ENCODE assay signal across 18 cellular contexts in the genomic region with DNA sequence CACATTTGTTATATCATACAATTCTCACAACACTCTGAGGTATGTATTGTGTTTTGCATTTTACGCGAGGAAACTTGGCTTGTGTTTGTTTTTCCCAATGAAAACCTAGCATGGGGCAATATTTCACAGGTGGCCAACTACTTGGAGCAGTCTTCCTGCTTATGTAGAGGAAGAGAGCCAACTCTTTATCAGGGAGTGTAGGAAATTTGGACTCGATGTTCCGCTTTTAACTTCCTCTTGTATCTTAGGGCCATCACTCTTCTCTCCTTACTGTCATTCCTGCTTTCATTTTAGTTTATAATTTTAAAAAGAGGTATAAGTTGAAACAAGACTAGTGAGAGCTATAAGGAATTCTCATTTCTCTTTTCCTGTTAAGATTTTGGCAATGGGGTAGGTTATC.
DNase-seq lines count a peak whose midpoint lies in the region; TF ChIP-seq lines count a peak whose summit lies in the region.
"Had no signal": no experiment of that assay in that cellular context is flagged by ENCODE, and none has a peak within 500 bp of the region (broad histone marks: within the 10 kb centered on the region; RNA-seq: fewer than 3 reads in every experiment).

No MANE protein-coding gene starts in this region.

- no peak overlapping the region for H4K8ac ChIP-seq in trophoblast cell (ENCODE audit: low read depth, low read length)

- H4K91ac ChIP-seq in trophoblast cell (ENCODE audit: low read depth, low read length) = peak overlapping the region; percentile 47

- H2AFZ ChIP-seq in PC-9 (no peak overlapping the region), trophoblast cell (ENCODE audit: insufficient read depth, low read length, poor library complexity) (no peak overlapping the region)

- H3K18ac ChIP-seq in trophoblast cell (ENCODE audit: low read length) = no peak overlapping the region

- H3K9me2 ChIP-seq in PC-9 (ENCODE audit: insufficient read depth) = no peaks in the 10 kb centered on the region

- H3F3A ChIP-seq in PC-9 (ENCODE audit: insufficient read depth, low read depth) = peaks cover 16% of the 10 kb centered on the region; the same call in 1 of the 2 replicates

- H4K12ac ChIP-seq in trophoblast cell (ENCODE audit: low read depth, low read length) = no peak overlapping the region

- peaks cover 48% of the 10 kb centered on the region for H3K4me1 ChIP-seq in PC-9 (replicated peaks; ENCODE audit: insufficient read depth)
- H3K4me1 ChIP-seq in trophoblast cell (ENCODE audit: control insufficient read depth in 1 of 2, insufficient read depth in 2 of 2, low read length in 2 of 2) = peaks cover 0 to 5% of the 10 kb centered on the region in 2 experiments
- H3K4me1 ChIP-seq: BE2C had no signal

- H3K79me1 ChIP-seq in trophoblast cell (ENCODE audit: low read length) = peaks cover 2% of the 10 kb centered on the region

- TF ChIP-seq CTCF in HL-60 (IDR thresholded peaks at IDR 0.05; ENCODE audit: insufficient read depth, low read length) (no peak), PC-9 (conservative IDR thresholded peaks at IDR 0.05) (no peak), epithelial cell of esophagus (IDR thresholded peaks at IDR 0.05; ENCODE audit: insufficient read depth, low read depth, low read length, missing control alignments) (no peak)

- no peak overlapping the region for H3K23ac ChIP-seq in trophoblast cell (ENCODE audit: low read length)

- H3K36me3 ChIP-seq in PC-9 (ENCODE audit: low read depth) = no peaks in the 10 kb centered on the region
- H3K36me3 ChIP-seq in trophoblast cell (ENCODE audit: control insufficient read depth in 1 of 2, insufficient read depth in 2 of 2, low read length in 2 of 2) = no peaks in the 10 kb centered on the region
- H3K36me3 ChIP-seq: BE2C, ovary, suprapubic skin had no signal

- H3K9me3 ChIP-seq in PC-9 (ENCODE audit: insufficient read depth, low read depth) (no peaks in the 10 kb centered on the region), trophoblast cell (ENCODE audit: insufficient read depth, low read depth, low read length) (no peaks in the 10 kb centered on the region)
- H3K9me3 ChIP-seq: BE2C, ovary, suprapubic skin had no signal

- no CpG with 5 or more reads among the region's 4 CpGs for WGBS in trophoblast cell (ENCODE audit: extremely low coverage, insufficient coverage, insufficient read length)

- H3K27ac ChIP-seq in HL-60 (replicated peaks) = peak overlapping the region; percentile 58
- H3K27ac ChIP-seq in PC-9 = no peak overlapping the region
- H3K27ac ChIP-seq in trophoblast cell (ENCODE audit: low read depth, low read length) = no peak overlapping the region
- H3K27ac ChIP-seq: ovary, suprapubic skin had no signal

- no peak overlapping the region for H3K9ac ChIP-seq in trophoblast cell (ENCODE audit: low read length)

- BruUV-seq in PC-9 (replicated peaks; lab: Mats Ljungman, UMichigan) = no TSS peak

- DNase-seq in HL-60 (ENCODE audit: low read depth in 1 of 2, low spot score in 1 of 2) = no peak
- no peak for DNase-seq in PC-9
- DNase-seq in epithelial cell of esophagus (ENCODE audit: low read depth) = peak; percentile 6
- DNase-seq in trophoblast cell = no peak
- DNase-seq in glomerular visceral epithelial cell (ENCODE audit: extremely low spot score) = no peak
- DNase-seq in stimulated activated CD4-positive, alpha-beta T cell treated with anti-CD3 and anti-CD28 coated beads, Interleukin-15, amount 100 ng/mL, for 24 hours = no peak
- no peak for DNase-seq in NCI-H2107 (lab: John Stamatoyannopoulos, UW)
- DNase-seq: BE2C; endodermal cell; left cardiac atrium; MM.1S; NCI-H2029 treated with DMSO at 0.1 percent for 48 hours; NCI-H524 treated with DMSO at 0.1 percent for 48 hours; ovary; stimulated activated CD4-positive, alpha-beta T cell treated with anti-CD3 and anti-CD28 coated beads, Interleukin-4, amount 100 ng/mL, for 4 hours; stimulated activated CD8-positive, alpha-beta memory T cell treated with anti-CD3 and anti-CD28 coated beads, Interleukin-4, amount 100 ng/mL, for 48 hours; SW 1271 had no signal

- no peak overlapping the region for H2BK5ac ChIP-seq in trophoblast cell (ENCODE audit: low read depth, low read length, poor library complexity)

- H3K79me2 ChIP-seq in PC-9 (ENCODE audit: low read depth) (no peaks in the 10 kb centered on the region), trophoblast cell (ENCODE audit: control insufficient read depth, insufficient read depth, low read length, poor library complexity) (no peaks in the 10 kb centered on the region)

- no peak overlapping the region for H3K14ac ChIP-seq in trophoblast cell (ENCODE audit: low read length)

- H3K27me3 ChIP-seq in HL-60 (ENCODE audit: insufficient read depth, poor library complexity, severe bottlenecking) = no peaks in the 10 kb centered on the region
- no peaks in the 10 kb centered on the region for H3K27me3 ChIP-seq in PC-9 (ENCODE audit: insufficient read depth, low read depth)
- H3K27me3 ChIP-seq in trophoblast cell (ENCODE audit: insufficient read depth, low read length) = no peaks in the 10 kb centered on the region
- H3K27me3 ChIP-seq: BE2C, ovary, suprapubic skin had no signal

- intact Hi-C loops in PC-9 (cut with micrococcal nuclease; ENCODE audit: unreplicated experiment) = no loop called here

- no peak overlapping the region for H2AK5ac ChIP-seq in trophoblast cell (ENCODE audit: low read length)

- peak overlapping the region; percentile 25; the same call in 1 of the 2 replicates for H3K4me2 ChIP-seq in PC-9
- H3K4me2 ChIP-seq in trophoblast cell (ENCODE audit: low read length) = no peak overlapping the region

- H3K4me3 ChIP-seq in HL-60 (replicated peaks; ENCODE audit: insufficient read depth, low read length) = no peak overlapping the region
- no peak overlapping the region for H3K4me3 ChIP-seq in PC-9
- H3K4me3 ChIP-seq in epithelial cell of esophagus (ENCODE audit: low read length) = no peak overlapping the region
- H3K4me3 ChIP-seq in trophoblast cell (ENCODE audit: low read depth, low read length) = no peak overlapping the region
- H3K4me3 ChIP-seq: ovary, suprapubic skin had no signal

- POLR2A ChIA-PET in PC-9 (lab: Charles Lee; ENCODE audit: unreplicated experiment) = no interaction called here

- no peak overlapping the region for H2BK120ac ChIP-seq in trophoblast cell (ENCODE audit: insufficient read depth, low read length, poor library complexity)

- no peak overlapping the region for H3K4ac ChIP-seq in trophoblast cell (ENCODE audit: low read depth, low read length)

- no peaks in the 10 kb centered on the region for H4K20me1 ChIP-seq in PC-9 (ENCODE audit: insufficient read depth)

- no peak overlapping the region for H2BK12ac ChIP-seq in trophoblast cell (ENCODE audit: low read length)

- CTCF ChIA-PET in PC-9 (lab: Charles Lee) = no interaction called here
